Comparison of ENCODE assay signal across 19 cellular contexts in genomic region chrX:46715997-46716396, GRCh38.
"Had no signal": no experiment of that assay in that cellular context is flagged by ENCODE, and none has a peak within 500 bp of the region (broad histone marks: within the 10 kb centered on the region; RNA-seq: fewer than 3 reads in every experiment).

No MANE protein-coding gene starts in this region.

- H3K27me3 ChIP-seq: gastrocnemius medialis, left lung, right lobe of liver, tibial nerve had no signal

- H3K27ac ChIP-seq: gastrocnemius medialis, left lung, parathyroid adenoma, right lobe of liver, tibial nerve had no signal

- H3K4me3 Mint-ChIP-seq: activated CD4-positive, alpha-beta T cell treated with anti-CD3 and anti-CD28 coated beads for 36 hours; activated CD8-positive, alpha-beta T cell treated with anti-CD3 and anti-CD28 coated beads, Interleukin-2, amount 10 ng/mL, durations not matched to agents 7 days and 5 days; nephron had no signal

- H3K27ac Mint-ChIP-seq: activated CD4-positive, alpha-beta T cell treated with anti-CD3 and anti-CD28 coated beads for 36 hours; activated CD8-positive, alpha-beta T cell treated with anti-CD3 and anti-CD28 coated beads, Interleukin-2, amount 10 ng/mL, durations not matched to agents 7 days and 5 days; activated naive CD4-positive, alpha-beta T cell treated with anti-CD3 and anti-CD28 coated beads, Interleukin-2, amount 50 U/mL, for 72 hours; nephron had no signal

- H2AFZ ChIP-seq: parathyroid adenoma had no signal

- ATAC-seq: activated CD8-positive, alpha-beta T cell treated with anti-CD3 and anti-CD28 coated beads, Interleukin-2, amount 10 ng/mL, durations not matched to agents 7 days and 5 days; gastrocnemius medialis; left lung; right lobe of liver had no signal

- H3K9me3 ChIP-seq: gastrocnemius medialis, left lung, right lobe of liver, tibial nerve had no signal

- H3K4me1 Mint-ChIP-seq: nephron had no signal

- H3K4me1 ChIP-seq: gastrocnemius medialis, left lung, parathyroid adenoma, right lobe of liver, tibial nerve had no signal

- DNase-seq: activated CD4-positive, alpha-beta T cell treated with anti-CD3 and anti-CD28 coated beads for 36 hours; activated CD8-positive, alpha-beta memory T cell treated with anti-CD3 and anti-CD28 coated beads, Interleukin-2, amount 50 U/mL, for 4 hours; activated CD8-positive, alpha-beta T cell treated with anti-CD3 and anti-CD28 coated beads, Interleukin-2, amount 10 ng/mL, durations not matched to agents 7 days and 5 days; activated gamma-delta T cell; activated T-cell treated with anti-CD3 and anti-CD28 coated beads, Interleukin-2, amount 50 U/mL, for 48 hours; amniotic stem cell; effector CD4-positive, alpha-beta T cell; gastrocnemius medialis; head of caudate nucleus; left lung; midbrain; right lobe of liver; small intestine; stimulated activated CD4-positive, alpha-beta T cell treated with anti-CD3 and anti-CD28 coated beads, Interleukin-15, amount 100 ng/mL, for 24 hours; stimulated activated CD4-positive, alpha-beta T cell treated with anti-CD3 and anti-CD28 coated beads, Interleukin-2, amount 100 ng/mL, for 48 hours had no signal

- H3K36me3 ChIP-seq: gastrocnemius medialis, left lung, right lobe of liver, tibial nerve had no signal

- H3K27me3 Mint-ChIP-seq: activated CD4-positive, alpha-beta T cell treated with anti-CD3 and anti-CD28 coated beads for 36 hours had no signal

- H3K4me3 ChIP-seq: gastrocnemius medialis, left lung, right lobe of liver, tibial nerve had no signal

- H3K79me2 ChIP-seq: parathyroid adenoma had no signal

- H3K9ac ChIP-seq: parathyroid adenoma had no signal

- H3K9me3 Mint-ChIP-seq: activated naive CD4-positive, alpha-beta T cell treated with anti-CD3 and anti-CD28 coated beads, Interleukin-2, amount 50 U/mL, for 72 hours had no signal

- H3K36me3 Mint-ChIP-seq: activated naive CD4-positive, alpha-beta T cell treated with anti-CD3 and anti-CD28 coated beads, Interleukin-2, amount 50 U/mL, for 72 hours had no signal
